Comparison of ENCODE assay signal across 22 cellular contexts in the genomic region with DNA sequence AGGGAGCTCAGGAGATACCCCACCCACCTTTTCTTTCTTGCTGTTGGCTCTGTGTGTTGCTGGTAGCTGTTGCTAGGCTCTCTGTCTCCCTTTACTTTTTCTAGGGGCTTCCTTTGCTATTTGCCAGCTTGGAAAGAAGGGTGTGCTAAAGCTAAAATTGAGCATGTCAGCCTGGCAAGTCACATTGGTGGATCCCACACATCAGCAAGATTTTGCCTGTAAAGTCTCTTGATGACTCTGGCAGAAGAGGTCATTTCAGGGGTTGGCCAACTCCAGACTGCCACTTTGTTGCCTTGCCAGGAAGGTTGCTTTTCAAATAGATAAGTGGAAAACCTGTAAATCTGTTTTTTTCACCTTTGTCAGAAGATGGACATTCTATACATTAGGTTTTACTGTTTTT. TPM values are rescaled to one million over a fixed set of nuclear protein-coding genes. Genes with fewer than 3 reads are reported as not detected.
DNase-seq lines count a peak whose midpoint lies in the region; ATAC-seq and TF ChIP-seq lines count a peak whose summit lies in the region.
"Had no signal": no experiment of that assay in that cellular context is flagged by ENCODE, and none has a peak within 500 bp of the region (broad histone marks: within the 10 kb centered on the region; RNA-seq: fewer than 3 reads in every experiment).

No MANE protein-coding gene starts in this region.

- no peak overlapping the region for H3K4me3 ChIP-seq in BLaER1
- H3K4me3 ChIP-seq: MG63 had no signal

- peaks cover 92% of the 10 kb centered on the region for H4K20me1 ChIP-seq in BLaER1

- H3K4me2 ChIP-seq in BLaER1: peak overlapping the region; percentile 51

- peaks cover 34% of the 10 kb centered on the region for H3K36me3 ChIP-seq in BLaER1

- peaks cover 72% of the 10 kb centered on the region for H3K4me1 Mint-ChIP-seq in glutamatergic neuron (ENCODE audit: low read depth, unreplicated experiment)

- no peak for DNase-seq in glutamatergic neuron
- DNase-seq in putamen (ENCODE audit: low spot score): peak; percentile 32
- no peak for DNase-seq in RKO (ENCODE audit: low spot score)
- DNase-seq in NCI-H1048 (lab: John Stamatoyannopoulos, UW): no peak
- DNase-seq: CD4-positive, alpha-beta memory T cell; DMS153; GDM1; H7; HFFc6; Karpas-422; MG63; NCI-H1092; NCI-H1436 treated with DMSO at 0.1 percent for 48 hours; NCI-H2029; NCI-H345; NCI-H524 treated with DMSO at 0.1 percent for 48 hours; PC-3 had no signal

- peak overlapping the region; percentile 33 for H3K27ac Mint-ChIP-seq in glutamatergic neuron (ENCODE audit: unreplicated experiment)
- H3K27ac Mint-ChIP-seq: B cell; CD4-positive, alpha-beta memory T cell had no signal

- H3K9me3 ChIP-seq in BLaER1: peaks cover 7% of the 10 kb centered on the region
- H3K9me3 ChIP-seq: MG63 had no signal

- TF ChIP-seq CTCF in glutamatergic neuron (IDR thresholded peaks at IDR 0.05; ENCODE audit: partially characterized antibody, unreplicated experiment): no peak

- H3K27ac ChIP-seq in BLaER1 (no peak overlapping the region), angular gyrus (ENCODE audit: low read depth, low read length) (peak overlapping the region; percentile 74)
- H3K27ac ChIP-seq: RWPE1 had no signal

- H3K27me3 ChIP-seq in BLaER1: no peaks in the 10 kb centered on the region
- H3K27me3 ChIP-seq: MG63 had no signal

- H3K4me1 ChIP-seq in BLaER1: peaks cover 69% of the 10 kb centered on the region

- peak overlapping the region; percentile 52 for H3K4me3 Mint-ChIP-seq in glutamatergic neuron (ENCODE audit: unreplicated experiment)
- H3K4me3 Mint-ChIP-seq: B cell, HFFc6 had no signal

- H3K36me3 Mint-ChIP-seq in glutamatergic neuron (ENCODE audit: unreplicated experiment): no peaks in the 10 kb centered on the region

- peaks cover 4% of the 10 kb centered on the region for H3K27me3 Mint-ChIP-seq in glutamatergic neuron (ENCODE audit: unreplicated experiment)
- H3K27me3 Mint-ChIP-seq: B cell; CD4-positive, alpha-beta memory T cell had no signal

- no peak overlapping the region for H3K9ac ChIP-seq in BLaER1

- ATAC-seq in GM21786 (IDR thresholded peaks at IDR 0.05; ENCODE audit: unreplicated experiment): no peak
- ATAC-seq: PC-3 had no signal

- peaks cover 3% of the 10 kb centered on the region for H3K9me3 Mint-ChIP-seq in glutamatergic neuron (ENCODE audit: unreplicated experiment)
- H3K9me3 Mint-ChIP-seq: CD4-positive, alpha-beta memory T cell; HFFc6 had no signal

RNA-seq across cellular contexts. Expression of a gene that starts 9.9 kb away (rescaled TPM):
- 219 TPM for total RNA-seq in glutamatergic neuron (ENCODE audit: unreplicated experiment)
